Comparison of ENCODE assay signal across 19 cellular contexts in genomic region chr1:100035214-100035613, GRCh38.
A peak's percentile ranks its signal among the peaks of the same experiment; 100 is the strongest.
DNase-seq lines count a peak whose midpoint lies in the region; ATAC-seq, FAIRE-seq and TF ChIP-seq lines count a peak whose summit lies in the region.
"Had no signal": no experiment of that assay in that cellular context is flagged by ENCODE, and none has a peak within 500 bp of the region (broad histone marks: within the 10 kb centered on the region; RNA-seq: fewer than 3 reads in every experiment).

No MANE protein-coding gene starts in this region.

- H3K27ac ChIP-seq in DND-41 (ENCODE audit: low read length) (no peak overlapping the region), PC-3 (ENCODE audit: low read length) (no peak overlapping the region), endodermal cell (ENCODE audit: low read depth, low read length) (peak overlapping the region; percentile 6), neural progenitor cell (peak overlapping the region; percentile 17), small intestine (ENCODE audit: low read depth in 1 of 2, low read length in 1 of 2) (no peak overlapping the region)
- H3K27ac ChIP-seq: ascending aorta; BLaER1 treated with 17β-estradiol and CSF1 and Interleukin-3, amounts not matched to agents 10 nM and 100 nM; esophagus muscularis mucosa; heart left ventricle; HL-60; KMS-11; psoas muscle; suprapubic skin had no signal

- H3K27me3 Mint-ChIP-seq in endodermal cell (ENCODE audit: insufficient read depth) (no peaks in the 10 kb centered on the region), neural progenitor cell (ENCODE audit: insufficient read depth, low read depth) (no peaks in the 10 kb centered on the region)

- H3K27ac Mint-ChIP-seq in endodermal cell (peak overlapping the region; percentile 58), neural progenitor cell (no peak overlapping the region)

- H3K4me1 Mint-ChIP-seq in endodermal cell: peaks cover 16% of the 10 kb centered on the region
- peaks cover 29% of the 10 kb centered on the region for H3K4me1 Mint-ChIP-seq in neural progenitor cell

- H4K20me1 ChIP-seq in DND-41 (ENCODE audit: insufficient read depth, low read length) (no peaks in the 10 kb centered on the region), PC-3 (ENCODE audit: low read length) (peaks cover 15% of the 10 kb centered on the region; the same call in 1 of the 2 replicates), neural progenitor cell (ENCODE audit: low read depth) (peaks cover 11% of the 10 kb centered on the region)

- no peak for FAIRE-seq in small intestine (lab: Jason Lieb, UNC)

- WGBS in endodermal cell (ENCODE audit: insufficient coverage in 1 of 2, insufficient read length in 1 of 2), 2 experiments: 92 to 100% methylated on average over 1 of the region's 1 CpG
- 93 to 97% (median 93%) methylated on average over 1 of the region's 1 CpG for WGBS in small intestine, 3 donors

- H3F3A ChIP-seq in PC-3 (ENCODE audit: low read length, unreplicated experiment): no peaks in the 10 kb centered on the region
- H3F3A ChIP-seq in neural progenitor cell (ENCODE audit: low read depth): peaks cover 26% of the 10 kb centered on the region

- TF ChIP-seq CTCF in DND-41 (IDR thresholded peaks at IDR 0.05; ENCODE audit: borderline replicate concordance, extremely low read depth, low read length, poor library complexity, severe bottlenecking) (no peak), PC-3 (conservative IDR thresholded peaks at IDR 0.05; ENCODE audit: low read depth, low read length) (no peak), endodermal cell (conservative IDR thresholded peaks at IDR 0.05) (no peak), neural progenitor cell (IDR thresholded peaks at IDR 0.05) (no peak)

- intact Hi-C loops in PC-3 (cut with micrococcal nuclease): no loop called here

- H3K4me1 ChIP-seq in DND-41 (ENCODE audit: insufficient read depth, low read length) (peaks cover 33% of the 10 kb centered on the region), PC-3 (ENCODE audit: insufficient read depth, low read length) (peaks cover 18% of the 10 kb centered on the region), endodermal cell (ENCODE audit: control insufficient read depth, insufficient read depth, low read length) (no peaks in the 10 kb centered on the region), neural progenitor cell (peaks cover 16% of the 10 kb centered on the region), small intestine (ENCODE audit: control insufficient read depth in 2 of 2, insufficient read depth in 1 of 2, low read depth in 1 of 2, low read length in 1 of 2) (peaks cover 3 to 7% of the 10 kb centered on the region in 2 donors)

- H3K36me3 Mint-ChIP-seq in endodermal cell (ENCODE audit: low read depth) (peaks cover 6% of the 10 kb centered on the region), neural progenitor cell (peaks cover 7% of the 10 kb centered on the region)

- ATAC-seq in DND-41 (ENCODE audit: insufficient read depth, low read depth) (no peak), PC-3 (no peak), GM21576 (IDR thresholded peaks at IDR 0.05; ENCODE audit: unreplicated experiment) (no peak)
- ATAC-seq: heart left ventricle, psoas muscle, Right ventricle myocardium inferior had no signal

- H3K4me3 Mint-ChIP-seq in endodermal cell (peak overlapping the region; percentile 94), neural progenitor cell (peak overlapping the region; percentile 64)

- H3K79me2 ChIP-seq in DND-41 (ENCODE audit: insufficient read depth, low read length) (peaks cover 42% of the 10 kb centered on the region), PC-3 (ENCODE audit: low read length) (peaks cover 39% of the 10 kb centered on the region), neural progenitor cell (ENCODE audit: low read depth) (peaks cover 44% of the 10 kb centered on the region)

- CTCF ChIA-PET in PC-3 (lab: Charles Lee): no interaction called here

- H3K27me3 ChIP-seq in DND-41 (ENCODE audit: insufficient read depth, low read length, poor library complexity) (no peaks in the 10 kb centered on the region), PC-3 (ENCODE audit: low read length) (no peaks in the 10 kb centered on the region), endodermal cell (ENCODE audit: control insufficient read depth, insufficient read depth, low read length, poor library complexity, severe bottlenecking) (no peaks in the 10 kb centered on the region), neural progenitor cell (no peaks in the 10 kb centered on the region), small intestine (ENCODE audit: control insufficient read depth in 2 of 2, insufficient read depth in 2 of 2, low read length in 2 of 2) (no peaks in the 10 kb centered on the region)
- H3K27me3 ChIP-seq: ascending aorta; BLaER1 treated with 17β-estradiol and CSF1 and Interleukin-3, amounts not matched to agents 10 nM and 100 nM; esophagus muscularis mucosa; heart left ventricle; suprapubic skin had no signal

- no peaks in the 10 kb centered on the region for H3K9me2 ChIP-seq in PC-3 (replicated peaks; ENCODE audit: low read length)

- H3K9ac ChIP-seq in DND-41 (ENCODE audit: low read depth, low read length) (no peak overlapping the region), PC-3 (ENCODE audit: low read length) (no peak overlapping the region), endodermal cell (ENCODE audit: extremely low read depth, low read length, poor library complexity, severe bottlenecking) (no peak overlapping the region), neural progenitor cell (no peak overlapping the region)
- H3K9ac ChIP-seq: BLaER1 treated with 17β-estradiol and CSF1 and Interleukin-3, amounts not matched to agents 10 nM and 100 nM; KMS-11 had no signal

- no peaks in the 10 kb centered on the region; the same call in 1 of the 2 replicates for H3K36me3 ChIP-seq in DND-41 (ENCODE audit: insufficient read depth, low read length)
- no peaks in the 10 kb centered on the region for H3K36me3 ChIP-seq in PC-3 (ENCODE audit: low read depth, low read length)
- H3K36me3 ChIP-seq in endodermal cell (ENCODE audit: control insufficient read depth, insufficient read depth, low read length): no peaks in the 10 kb centered on the region
- H3K36me3 ChIP-seq in neural progenitor cell: no peaks in the 10 kb centered on the region
- H3K36me3 ChIP-seq in small intestine (ENCODE audit: control insufficient read depth in 2 of 2, insufficient read depth in 2 of 2, low read length in 2 of 2): no peaks in the 10 kb centered on the region
- H3K36me3 ChIP-seq: ascending aorta; BLaER1 treated with 17β-estradiol and CSF1 and Interleukin-3, amounts not matched to agents 10 nM and 100 nM; esophagus muscularis mucosa; heart left ventricle; suprapubic skin had no signal

- H2AFZ ChIP-seq in DND-41 (ENCODE audit: low read depth, low read length) (no peak overlapping the region), PC-3 (ENCODE audit: low read length) (no peak overlapping the region), neural progenitor cell (replicated peaks) (no peak overlapping the region)

- H3K9me3 ChIP-seq in DND-41 (ENCODE audit: insufficient read depth, low read length, severe bottlenecking) (no peaks in the 10 kb centered on the region), PC-3 (ENCODE audit: low read length) (no peaks in the 10 kb centered on the region), endodermal cell (ENCODE audit: control insufficient read depth, low read length) (no peaks in the 10 kb centered on the region), neural progenitor cell (ENCODE audit: low read depth) (no peaks in the 10 kb centered on the region), small intestine (ENCODE audit: control insufficient read depth, low read depth) (no peaks in the 10 kb centered on the region)
- H3K9me3 ChIP-seq: ascending aorta; BLaER1 treated with 17β-estradiol and CSF1 and Interleukin-3, amounts not matched to agents 10 nM and 100 nM; esophagus muscularis mucosa; heart left ventricle; psoas muscle; suprapubic skin had no signal

- H3K4me2 ChIP-seq in DND-41 (ENCODE audit: insufficient read depth, low read length) (peak overlapping the region; percentile 20; the same call in 1 of the 2 replicates), PC-3 (ENCODE audit: low read length) (0 out of 2 replicates have a peak overlapping the region, but pooled peaks have one; percentile 4), neural progenitor cell (peak overlapping the region; percentile 6)
- H3K4me2 ChIP-seq: KMS-11 had no signal

- no peaks in the 10 kb centered on the region for H3K9me3 Mint-ChIP-seq in endodermal cell
- H3K9me3 Mint-ChIP-seq in neural progenitor cell: no peaks in the 10 kb centered on the region

- H3K4me3 ChIP-seq in DND-41 (ENCODE audit: low read depth in 1 of 2, low read length in 2 of 2) (no peak overlapping the region), PC-3 (ENCODE audit: low read length) (no peak overlapping the region), endodermal cell (ENCODE audit: low read length) (peak overlapping the region; percentile 95), neural progenitor cell (no peak overlapping the region), small intestine (ENCODE audit: low read depth in 1 of 2, low read length in 2 of 2) (no peak overlapping the region)
- H3K4me3 ChIP-seq: ascending aorta; BLaER1 treated with 17β-estradiol and CSF1 and Interleukin-3, amounts not matched to agents 10 nM and 100 nM; esophagus muscularis mucosa; heart left ventricle; psoas muscle; suprapubic skin had no signal

- DNase-seq in DND-41: no peak
- no peak for DNase-seq in PC-3
- no peak for DNase-seq in endodermal cell
- no peak for DNase-seq in neural progenitor cell (ENCODE audit: low spot score)
- DNase-seq in NCI-H1930 (lab: John Stamatoyannopoulos, UW): no peak
- no peak for DNase-seq in small intestine
- DNase-seq: activated CD4-positive, alpha-beta T cell treated with anti-CD3 and anti-CD28 coated beads, Interleukin-2, amount 50 U/mL, for 1 hour; DMS79; heart left ventricle; psoas muscle; T1000 had no signal

- BruUV-seq in PC-3 (replicated peaks; lab: Mats Ljungman, UMichigan): no TSS peak

- POLR2A ChIA-PET in PC-3 (lab: Charles Lee; ENCODE audit: unreplicated experiment): no interaction called here

Comparison
In these comparisons a context has a peak if more than half of its experiments do, and no peak if none do; other contexts are left out.
1. H3K27ac ChIP-seq: peak in endodermal cell (single experiment) and neural progenitor cell (single experiment); none in DND-41 (single experiment), PC-3 (single experiment) and small intestine (0 of 2).
2. Peak in every context shown above with its lines, with median percentiles within 50 percentile points of each other: H3K4me2 ChIP-seq.